ENCODE assay signal across 11 cellular contexts in the genomic region with DNA sequence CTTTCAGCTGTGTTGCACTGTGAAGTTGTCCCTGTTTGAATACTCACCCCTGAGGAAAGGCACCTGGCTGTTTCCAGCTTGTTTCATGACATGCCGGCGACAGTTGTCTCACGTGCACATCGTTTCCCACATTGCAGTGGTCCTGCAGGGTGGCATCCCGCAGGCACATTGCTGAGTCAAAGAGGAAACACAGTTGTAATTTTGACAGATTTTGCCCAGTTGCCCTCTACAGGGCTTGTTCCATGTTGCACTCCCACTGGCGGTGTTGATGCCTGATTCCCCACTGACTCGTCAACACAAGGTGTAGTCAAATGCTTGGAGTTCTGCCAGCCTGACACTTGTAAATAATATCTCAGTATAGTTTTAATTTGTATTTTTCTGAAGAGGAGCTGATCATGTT. TPM values are rescaled to one million over a fixed set of nuclear protein-coding genes. Genes with fewer than 3 reads are reported as not detected.
DNase-seq lines count a peak whose midpoint lies in the region; ATAC-seq, FAIRE-seq and TF ChIP-seq lines count a peak whose summit lies in the region.
"Had no signal": no experiment of that assay in that cellular context is flagged by ENCODE, and none has a peak within 500 bp of the region (broad histone marks: within the 10 kb centered on the region; RNA-seq: fewer than 3 reads in every experiment).

No MANE protein-coding gene starts in this region.

- H3K9me3 Mint-ChIP-seq in CD14-positive monocyte = peaks cover 0 to 2% (median 0%) of the 10 kb centered on the region in 7 donors
- H3K9me3 Mint-ChIP-seq: activated naive CD4-positive, alpha-beta T cell treated with anti-CD3 and anti-CD28 coated beads, Interleukin-2, amount 10 ng/mL, durations not matched to agents 7 days and 5 days had no signal

- intact Hi-C loops in CD14-positive monocyte (cut with micrococcal nuclease) (no loop called here), HepG2 (cut with micrococcal nuclease; ENCODE audit: unreplicated experiment) (no loop called here)

- no peaks in the 10 kb centered on the region for H3K9me3 ChIP-seq in HepG2 (ENCODE audit: low read length)

- no peaks in the 10 kb centered on the region; a peak in 1 of 5 replicates for H3K36me3 ChIP-seq in HepG2 (replicated peaks in 1 of 2; ENCODE audit: control insufficient read depth in 1 of 2, insufficient read depth in 2 of 2, low read length in 2 of 2)

- peak; percentile 81 for FAIRE-seq in HTR-8/SVneo (lab: Jason Lieb, UNC)
- FAIRE-seq in HepG2 (lab: Jason Lieb, UNC) = no peak

- H3K4me2 ChIP-seq in HepG2 (ENCODE audit: low read depth, low read length) = no peak overlapping the region

- DNase-seq in CD14-positive monocyte (ENCODE audit: low spot score) (no peak), HTR-8/SVneo (ENCODE audit: insufficient read length, low spot score) (no peak), RPMI8226 (peak; percentile 33), HepG2 (ENCODE audit: low spot score) (no peak), middle frontal gyrus (ENCODE audit: extremely low spot score, low spot score) (no peak), AML-193 (lab: John Stamatoyannopoulos, UW) (no peak), NCI-H1048 (lab: John Stamatoyannopoulos, UW) (no peak)
- DNase-seq: activated CD4-positive, alpha-beta T cell treated with anti-CD3 and anti-CD28 coated beads for 1 hour; activated naive CD4-positive, alpha-beta T cell treated with anti-CD3 and anti-CD28 coated beads, Interleukin-2, amount 10 ng/mL, durations not matched to agents 7 days and 5 days; DND-41 had no signal

- peak overlapping the region in 1 of 2 donors; percentile 44 for H3K4me3 Mint-ChIP-seq in CD14-positive monocyte
- H3K4me3 Mint-ChIP-seq: activated naive CD4-positive, alpha-beta T cell treated with anti-CD3 and anti-CD28 coated beads, Interleukin-2, amount 10 ng/mL, durations not matched to agents 7 days and 5 days had no signal

- WGBS in HepG2 (ENCODE audit: low lambda C conversion rate) = 95% methylated on average over 7 of the region's 7 CpGs

- peaks cover 48 to 59% (median 50%) of the 10 kb centered on the region in 3 donors for H3K27me3 Mint-ChIP-seq in CD14-positive monocyte (ENCODE audit: low read depth in 3 of 3)

- H3K27ac ChIP-seq in HepG2 (ENCODE audit: extremely low read length, insufficient read depth, low read length) = no peak overlapping the region

- no peaks in the 10 kb centered on the region for H3K36me3 Mint-ChIP-seq in CD14-positive monocyte
- H3K36me3 Mint-ChIP-seq: activated naive CD4-positive, alpha-beta T cell treated with anti-CD3 and anti-CD28 coated beads, Interleukin-2, amount 10 ng/mL, durations not matched to agents 7 days and 5 days had no signal

- no peak for TF ChIP-seq POLR2A in HepG2 (IDR thresholded peaks at IDR 0.05; ENCODE audit: insufficient read depth in 1 of 2, low read depth in 2 of 2, low read length in 2 of 2)
- no peak for TF ChIP-seq POLR2A in GM18505 (IDR thresholded peaks at IDR 0.05; ENCODE audit: borderline replicate concordance, extremely low read depth, insufficient read depth, insufficient read length)

- no peaks in the 10 kb centered on the region for H3K4me1 ChIP-seq in HepG2 (ENCODE audit: insufficient read depth, low read length)

- H3K4me3 ChIP-seq in HepG2 (replicated peaks in 1 of 3; ENCODE audit: insufficient read depth in 1 of 3, low read depth in 2 of 3, low read length in 3 of 3) = no peak overlapping the region

- H4K20me1 ChIP-seq in HepG2 (ENCODE audit: insufficient read depth, low read length) = peaks cover 10% of the 10 kb centered on the region; the same call in 1 of the 2 replicates

- ATAC-seq in HepG2 (no peak), GM18505 (IDR thresholded peaks at IDR 0.05; ENCODE audit: unreplicated experiment) (no peak)

- CTCF ChIA-PET in HepG2 (lab: Yijun Ruan, JAX; ENCODE audit: low intra/inter-chr PET ratio, low total read pairs) = no interaction called here

- no peak overlapping the region for H3K9ac ChIP-seq in HepG2 (ENCODE audit: insufficient read depth, low read depth, low read length)

- H3K27ac Mint-ChIP-seq in CD14-positive monocyte = no peak overlapping the region
- H3K27ac Mint-ChIP-seq: activated naive CD4-positive, alpha-beta T cell treated with anti-CD3 and anti-CD28 coated beads, Interleukin-2, amount 10 ng/mL, durations not matched to agents 7 days and 5 days had no signal

- H2AFZ ChIP-seq in HepG2 (ENCODE audit: low read length) = no peak overlapping the region

- BruUV-seq in HepG2 (replicated peaks; lab: Mats Ljungman, UMichigan) = no TSS peak

- POLR2A ChIA-PET in HepG2 (lab: Yijun Ruan, JAX) = no interaction called here

- TF ChIP-seq RAD21 in HepG2 (CRISPR knock-in tag; IDR thresholded peaks at IDR 0.05) = no peak

- H3K4me1 Mint-ChIP-seq in CD14-positive monocyte = no peaks in the 10 kb centered on the region
- H3K4me1 Mint-ChIP-seq: activated naive CD4-positive, alpha-beta T cell treated with anti-CD3 and anti-CD28 coated beads, Interleukin-2, amount 10 ng/mL, durations not matched to agents 7 days and 5 days had no signal

- H3K79me2 ChIP-seq in HepG2 (ENCODE audit: insufficient read depth, low read length) = peaks cover 9% of the 10 kb centered on the region

- TF ChIP-seq CTCF in CD14-positive monocyte (IDR thresholded peaks at IDR 0.05) = peak; percentile 49
- TF ChIP-seq CTCF in HepG2 (CRISPR knock-in tag; IDR thresholded peaks at IDR 0.05) = no peak

- in situ Hi-C loops in HepG2 (cut with HindIII; ENCODE audit: extremely low pct_ligation_motif_present, low pct_unique_long_range_greater_than_20kb) = no loop called here

- no peaks in the 10 kb centered on the region for H3K27me3 ChIP-seq in HepG2 (ENCODE audit: control insufficient read depth in 1 of 2, insufficient read depth in 2 of 2, low read length in 2 of 2)

- TF ChIP-seq EP300 in HepG2 (IDR thresholded peaks at IDR 0.05; ENCODE audit: low read depth in 2 of 2, low read length in 2 of 2) (no peak), HepG2 (CRISPR knock-in tag; IDR thresholded peaks at IDR 0.05; ENCODE audit: borderline replicate concordance) (no peak)

TF ChIP-seq in HepG2, 621 proteins besides CTCF, POLR2A, EP300 and RAD21:
- TF ChIP-seq, protein P1, sequence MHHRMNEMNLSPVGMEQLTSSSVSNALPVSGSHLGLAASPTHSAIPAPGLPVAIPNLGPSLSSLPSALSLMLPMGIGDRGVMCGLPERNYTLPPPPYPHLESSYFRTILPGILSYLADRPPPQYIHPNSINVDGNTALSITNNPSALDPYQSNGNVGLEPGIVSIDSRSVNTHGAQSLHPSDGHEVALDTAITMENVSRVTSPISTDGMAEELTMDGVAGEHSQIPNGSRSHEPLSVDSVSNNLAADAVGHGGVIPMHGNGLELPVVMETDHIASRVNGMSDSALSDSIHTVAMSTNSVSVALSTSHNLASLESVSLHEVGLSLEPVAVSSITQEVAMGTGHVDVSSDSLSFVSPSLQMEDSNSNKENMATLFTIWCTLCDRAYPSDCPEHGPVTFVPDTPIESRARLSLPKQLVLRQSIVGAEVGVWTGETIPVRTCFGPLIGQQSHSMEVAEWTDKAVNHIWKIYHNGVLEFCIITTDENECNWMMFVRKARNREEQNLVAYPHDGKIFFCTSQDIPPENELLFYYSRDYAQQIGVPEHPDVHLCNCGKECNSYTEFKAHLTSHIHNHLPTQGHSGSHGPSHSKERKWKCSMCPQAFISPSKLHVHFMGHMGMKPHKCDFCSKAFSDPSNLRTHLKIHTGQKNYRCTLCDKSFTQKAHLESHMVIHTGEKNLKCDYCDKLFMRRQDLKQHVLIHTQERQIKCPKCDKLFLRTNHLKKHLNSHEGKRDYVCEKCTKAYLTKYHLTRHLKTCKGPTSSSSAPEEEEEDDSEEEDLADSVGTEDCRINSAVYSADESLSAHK (CRISPR knock-in tag; IDR thresholded peaks at IDR 0.05; ENCODE audit: borderline replicate concordance) = no peak
- TF ChIP-seq, protein P2, sequence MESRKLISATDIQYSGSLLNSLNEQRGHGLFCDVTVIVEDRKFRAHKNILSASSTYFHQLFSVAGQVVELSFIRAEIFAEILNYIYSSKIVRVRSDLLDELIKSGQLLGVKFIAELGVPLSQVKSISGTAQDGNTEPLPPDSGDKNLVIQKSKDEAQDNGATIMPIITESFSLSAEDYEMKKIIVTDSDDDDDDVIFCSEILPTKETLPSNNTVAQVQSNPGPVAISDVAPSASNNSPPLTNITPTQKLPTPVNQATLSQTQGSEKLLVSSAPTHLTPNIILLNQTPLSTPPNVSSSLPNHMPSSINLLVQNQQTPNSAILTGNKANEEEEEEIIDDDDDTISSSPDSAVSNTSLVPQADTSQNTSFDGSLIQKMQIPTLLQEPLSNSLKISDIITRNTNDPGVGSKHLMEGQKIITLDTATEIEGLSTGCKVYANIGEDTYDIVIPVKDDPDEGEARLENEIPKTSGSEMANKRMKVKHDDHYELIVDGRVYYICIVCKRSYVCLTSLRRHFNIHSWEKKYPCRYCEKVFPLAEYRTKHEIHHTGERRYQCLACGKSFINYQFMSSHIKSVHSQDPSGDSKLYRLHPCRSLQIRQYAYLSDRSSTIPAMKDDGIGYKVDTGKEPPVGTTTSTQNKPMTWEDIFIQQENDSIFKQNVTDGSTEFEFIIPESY (CRISPR knock-in tag; IDR thresholded peaks at IDR 0.05) = peak; percentile 61; the same call in 1 of the 2 replicates

RNA-seq across cellular contexts. Expression of a gene that starts 23.8 kb away (rescaled TPM):
- polyA plus RNA-seq in CD14-positive monocyte (not detected), HepG2 (2011; rRNA removed) (17.8 and 19.2 TPM in 2 replicates)
- 7.8 and 9.3 TPM in 2 replicates for total RNA-seq in HepG2 (2016; rRNA removed; fragmentation: Illumina TruSeq; extraction: Trizol)
- total RNA-seq in HepG2 (2016; cell fraction: cytosol; rRNA removed; fragmentation: Illumina TruSeq; extraction: Trizol; ENCODE audit: low read depth) = 7.1 and 8.4 TPM in 2 replicates
- total RNA-seq in HepG2 (2016; cell fraction: insoluble cytoplasmic fraction; rRNA removed; fragmentation: Illumina TruSeq; extraction: Trizol) = 6.5 and 7.5 TPM in 2 replicates
- total RNA-seq in HepG2 (2016; cell fraction: membrane; rRNA removed; fragmentation: Illumina TruSeq; extraction: Trizol) = 7.8 and 13.2 TPM in 2 replicates
- 12.8 and 15.5 TPM in 2 replicates for total RNA-seq in HepG2 (2016; cell fraction: nucleus; rRNA removed; fragmentation: Illumina TruSeq; extraction: Trizol)
- 15.5 and 16.2 TPM in 2 replicates for polyA plus RNA-seq in HepG2 (2011; cell fraction: cytosol; rRNA removed)
- polyA plus RNA-seq in HepG2 (2011; cell fraction: nucleus; rRNA removed) = 41.0 and 65.6 TPM in 2 replicates
- 17.0 and 18.3 TPM in 2 replicates for polyA plus RNA-seq in HepG2 (2012)
- polyA plus RNA-seq in HepG2 (2016; cell fraction: cytosol; fragmentation: Illumina TruSeq; extraction: Trizol; ENCODE audit: low read depth) = 2.5 and 3.6 TPM in 2 replicates
- 9.1 and 11.8 TPM in 2 replicates for polyA plus RNA-seq in HepG2 (2016; cell fraction: insoluble cytoplasmic fraction; fragmentation: Illumina TruSeq; extraction: Trizol; ENCODE audit: low read depth)
- polyA plus RNA-seq in HepG2 (2016; cell fraction: membrane; fragmentation: Illumina TruSeq; extraction: Trizol; ENCODE audit: low read depth) = 4.7 and 5.3 TPM in 2 replicates
- 21.2 and 21.7 TPM in 2 replicates for polyA plus RNA-seq in HepG2 (2016; cell fraction: nucleus; fragmentation: Illumina TruSeq; extraction: Trizol; ENCODE audit: insufficient read depth, low read depth)
- 33.4 and 37.5 TPM in 2 replicates for polyA minus RNA-seq in HepG2 (2011; rRNA and poly(A)+ RNA removed; ENCODE audit: low replicate concordance)
- 13.2 and 14.8 TPM in 2 replicates for polyA minus RNA-seq in HepG2 (2011; cell fraction: cytosol; rRNA and poly(A)+ RNA removed)
- polyA minus RNA-seq in HepG2 (2011; cell fraction: nucleus; rRNA and poly(A)+ RNA removed) = 30.2 and 31.4 TPM in 2 replicates
